Comparison of ENCODE assay signal across 8 cellular contexts in the genomic region with DNA sequence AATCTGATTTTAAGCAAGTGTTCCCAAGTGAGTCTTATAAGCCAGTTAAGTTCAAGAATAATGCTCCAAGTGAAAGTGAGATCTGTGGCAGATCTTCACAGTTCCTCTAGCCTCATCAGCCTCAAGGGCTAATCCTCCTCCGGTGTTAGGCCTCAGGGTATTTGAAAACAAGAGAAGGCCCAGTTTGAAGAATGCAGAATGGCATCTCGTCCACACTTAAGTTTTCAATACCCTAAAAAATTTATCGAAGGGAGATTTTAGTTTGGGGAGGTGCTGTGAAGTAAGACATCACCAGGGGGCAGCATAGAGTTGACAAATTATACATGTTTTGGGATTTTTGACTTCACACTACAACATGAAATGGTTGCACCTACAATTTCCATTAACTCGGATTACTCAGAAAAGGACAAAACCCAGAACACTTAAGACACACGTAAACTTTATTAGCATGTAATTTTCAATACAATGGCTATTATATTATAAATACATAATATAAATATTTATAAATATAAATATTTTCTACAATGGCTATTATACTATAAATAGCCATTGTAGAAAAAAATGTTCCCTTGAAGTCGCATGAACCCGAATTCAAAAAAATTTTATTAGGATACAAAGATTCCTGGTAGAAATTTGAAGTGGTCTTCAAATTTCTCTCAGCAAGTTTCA.
DNase-seq lines count a peak whose midpoint lies in the region; ATAC-seq and TF ChIP-seq lines count a peak whose summit lies in the region.

No MANE protein-coding gene starts in this region.

- TF ChIP-seq CTCF in neutrophil (IDR thresholded peaks at IDR 0.05) = peak; percentile 60

- H3K4me3 ChIP-seq in neutrophil (ENCODE audit: low read depth in 1 of 2, low read length in 1 of 2) = peak overlapping the region; percentile 10 to 39

- DNase-seq in NCI-H2196 (lab: John Stamatoyannopoulos, UW; ENCODE audit: unreplicated experiment) (peak; percentile 30), NCI-H2196 treated with DMSO at 0.1 percent for 48 hours (lab: John Stamatoyannopoulos, UW; ENCODE audit: unreplicated experiment) (no peak), LoVo (ENCODE audit: low spot score) (peak; percentile 59), epithelial cell of prostate (ENCODE audit: low read depth, low spot score) (no peak)
- DNase-seq in activated CD4-positive, CD25-positive, alpha-beta regulatory T cell treated with anti-CD3 and anti-CD28 coated beads, Interleukin-2, amount 50 U/mL, for 72 hours = peak; percentile 37
- DNase-seq in stimulated activated naive CD4-positive, alpha-beta T cell treated with Interleukin-2 at 50 U/mL for 16 hours (lab: John Stamatoyannopoulos, UW) = no peak

- peak overlapping the region; percentile 1 for H3K27ac ChIP-seq in epithelial cell of prostate
- H3K27ac ChIP-seq in neutrophil = no peak overlapping the region

- no peaks in the 10 kb centered on the region for H3K9me3 ChIP-seq in neutrophil

- peaks cover 22 to 28% of the 10 kb centered on the region in 2 experiments for H3K4me1 ChIP-seq in neutrophil (ENCODE audit: control insufficient read depth in 1 of 2, insufficient read depth in 1 of 2, low read depth in 1 of 2, low read length in 1 of 2)

- peaks cover 40% of the 10 kb centered on the region for H3K27me3 ChIP-seq in neutrophil

- ATAC-seq in GM21528 (IDR thresholded peaks at IDR 0.05; ENCODE audit: low FRiP score, unreplicated experiment) = peak; percentile 35

- no peaks in the 10 kb centered on the region for H3K36me3 ChIP-seq in neutrophil

Comparison
In these comparisons a context has a peak if more than half of its experiments do, and no peak if none do; other contexts are left out.
1. DNase-seq: peak in NCI-H2196 (single experiment), LoVo (single experiment) and activated CD4-positive, CD25-positive, alpha-beta regulatory T cell treated with anti-CD3 and anti-CD28 coated beads, Interleukin-2, amount 50 U/mL, for 72 hours (single experiment); none in NCI-H2196 treated with DMSO at 0.1 percent for 48 hours (single experiment), epithelial cell of prostate (single experiment) and stimulated activated naive CD4-positive, alpha-beta T cell treated with Interleukin-2 at 50 U/mL for 16 hours (single experiment).